16 cellular contexts compared by ENCODE assay signal in genomic region chr7:103640031-103640779, GRCh38.
A peak's percentile ranks its signal among the peaks of the same experiment; 100 is the strongest.
DNase-seq lines count a peak whose midpoint lies in the region; ATAC-seq and TF ChIP-seq lines count a peak whose summit lies in the region.
"Had no signal": no experiment of that assay in that cellular context is flagged by ENCODE, and none has a peak within 500 bp of the region (broad histone marks: within the 10 kb centered on the region; RNA-seq: fewer than 3 reads in every experiment).

No MANE protein-coding gene starts in this region.

- TF ChIP-seq CTCF in RWPE1 (conservative IDR thresholded peaks at IDR 0.05; ENCODE audit: low read depth) (no peak), fibroblast of lung (conservative IDR thresholded peaks at IDR 0.05 in 1 of 2, IDR thresholded peaks at IDR 0.05 in 1 of 2; ENCODE audit: low read depth in 1 of 2, low read length in 2 of 2) (no peak)

- H3K9ac ChIP-seq in fibroblast of lung (ENCODE audit: insufficient read depth, low read length) (no peak overlapping the region), skeletal muscle satellite cell (ENCODE audit: low read depth, low read length) (peak overlapping the region; percentile 20)

- CTCF ChIA-PET in RWPE1 (lab: Yijun Ruan, JAX), result no interaction called here

- H3K4me3 ChIP-seq in fibroblast of lung (replicated peaks in 1 of 4; ENCODE audit: control extremely low read depth in 1 of 4, insufficient read depth in 1 of 4, low read depth in 3 of 4, low read length in 4 of 4) (no peak overlapping the region), skeletal muscle satellite cell (ENCODE audit: low read length) (no peak overlapping the region)

- no peaks in the 10 kb centered on the region for H3K36me3 Mint-ChIP-seq in activated naive CD4-positive, alpha-beta T cell treated with anti-CD3 and anti-CD28 coated beads, Interleukin-2, amount 50 U/mL, for 72 hours
- H3K36me3 Mint-ChIP-seq: CD4-positive, alpha-beta memory T cell; T-cell had no signal

- H3K9me3 Mint-ChIP-seq in activated naive CD4-positive, alpha-beta T cell treated with anti-CD3 and anti-CD28 coated beads, Interleukin-2, amount 50 U/mL, for 72 hours, result peaks cover 9 to 12% of the 10 kb centered on the region in 2 donors

- H3K4me2 ChIP-seq in fibroblast of lung (ENCODE audit: extremely low read depth, insufficient read depth, low read length) (peak overlapping the region; percentile 8), skeletal muscle satellite cell (ENCODE audit: low read length) (peak overlapping the region; percentile 5)

- H3K4me1 ChIP-seq in fibroblast of lung (ENCODE audit: control insufficient read depth, extremely low read depth, insufficient read depth, low read length) (peaks cover 12% of the 10 kb centered on the region), skeletal muscle satellite cell (ENCODE audit: control insufficient read depth, insufficient read depth, low read length) (peaks cover 42% of the 10 kb centered on the region)

- H3K79me2 ChIP-seq in fibroblast of lung (ENCODE audit: control insufficient read depth, insufficient read depth, low read length), result no peaks in the 10 kb centered on the region

- peak overlapping the region; percentile 10 for H2AFZ ChIP-seq in fibroblast of lung (ENCODE audit: low read length)

- no peak overlapping the region for H3K27ac ChIP-seq in RWPE1
- peak overlapping the region; percentile 1 for H3K27ac ChIP-seq in fibroblast of lung (ENCODE audit: insufficient read depth, low read length)

- H3K36me3 ChIP-seq in fibroblast of lung (ENCODE audit: control insufficient read depth, insufficient read depth, low read length) (no peaks in the 10 kb centered on the region), skeletal muscle satellite cell (ENCODE audit: insufficient read depth, low read length) (no peaks in the 10 kb centered on the region)

- H3K27me3 ChIP-seq in fibroblast of lung (ENCODE audit: control insufficient read depth, insufficient read depth, low read length), result no peaks in the 10 kb centered on the region
- no peaks in the 10 kb centered on the region for H3K27me3 ChIP-seq in skeletal muscle satellite cell (ENCODE audit: control insufficient read depth, insufficient read depth, low read length)

- POLR2A ChIA-PET in RWPE1 (lab: Yijun Ruan, JAX; ENCODE audit: low non-redundant PET), result interaction anchor here (0.6 kb wide), 1 partner anchor 485 kb away, joined by 4 read pairs; no protein-coding TSS in a partner anchor

- no peak for ATAC-seq in activated naive CD4-positive, alpha-beta T cell treated with anti-CD3 and anti-CD28 coated beads, Interleukin-2, amount 50 U/mL, for 72 hours
- ATAC-seq: T-cell had no signal

- no peaks in the 10 kb centered on the region for H3K9me3 ChIP-seq in fibroblast of lung (ENCODE audit: control insufficient read depth, insufficient read depth, low read depth, low read length)
- no peaks in the 10 kb centered on the region for H3K9me3 ChIP-seq in skeletal muscle satellite cell (replicated peaks; ENCODE audit: low read length)

- peak; percentile 13 for DNase-seq in GM04504 (ENCODE audit: low read depth)
- DNase-seq in RWPE1 (ENCODE audit: low spot score), result peak; percentile 47
- peak; percentile 34 to 85 for DNase-seq in fibroblast of lung (ENCODE audit: low read depth in 2 of 2)
- DNase-seq in NOMO-1 treated with dmso at 0.1 percent for 144 hours (lab: John Stamatoyannopoulos, UW; ENCODE audit: unreplicated experiment), result no peak
- DNase-seq in activated naive CD4-positive, alpha-beta T cell treated with anti-CD3 and anti-CD28 coated beads, Interleukin-2, amount 50 U/mL, for 72 hours (ENCODE audit: low spot score in 2 of 2), result no peak
- no peak for DNase-seq in activated T-cell treated with anti-CD3 and anti-CD28 coated beads for 4 hours
- DNase-seq: activated CD4-positive, CD25-positive, alpha-beta regulatory T cell; activated naive CD4-positive, alpha-beta T cell; caudate nucleus; CD4-positive, alpha-beta memory T cell; Kasumi-1; NCI-H1694 treated with DMSO at 0.1 percent for 48 hours; NCI-H524 treated with DMSO at 0.1 percent for 48 hours; T-cell had no signal

- no peak overlapping the region for H3K27ac Mint-ChIP-seq in activated naive CD4-positive, alpha-beta T cell treated with anti-CD3 and anti-CD28 coated beads, Interleukin-2, amount 50 U/mL, for 72 hours
- H3K27ac Mint-ChIP-seq: CD4-positive, alpha-beta memory T cell; progenitor cell of endocrine pancreas; T-cell had no signal

- no peaks in the 10 kb centered on the region for H4K20me1 ChIP-seq in fibroblast of lung (ENCODE audit: control insufficient read depth, extremely low read depth, insufficient read depth, low read length)

Comparison
In these comparisons a context has a peak if more than half of its experiments do, and no peak if none do; other contexts are left out.
1. DNase-seq: peak in GM04504 (single experiment), RWPE1 (single experiment) and fibroblast of lung (2 of 2); none in NOMO-1 treated with dmso at 0.1 percent for 144 hours (single experiment), activated naive CD4-positive, alpha-beta T cell treated with anti-CD3 and anti-CD28 coated beads, Interleukin-2, amount 50 U/mL, for 72 hours (0 of 2) and activated T-cell treated with anti-CD3 and anti-CD28 coated beads for 4 hours (single experiment).